ENCODE assay signal across 26 cellular contexts in the genomic region with DNA sequence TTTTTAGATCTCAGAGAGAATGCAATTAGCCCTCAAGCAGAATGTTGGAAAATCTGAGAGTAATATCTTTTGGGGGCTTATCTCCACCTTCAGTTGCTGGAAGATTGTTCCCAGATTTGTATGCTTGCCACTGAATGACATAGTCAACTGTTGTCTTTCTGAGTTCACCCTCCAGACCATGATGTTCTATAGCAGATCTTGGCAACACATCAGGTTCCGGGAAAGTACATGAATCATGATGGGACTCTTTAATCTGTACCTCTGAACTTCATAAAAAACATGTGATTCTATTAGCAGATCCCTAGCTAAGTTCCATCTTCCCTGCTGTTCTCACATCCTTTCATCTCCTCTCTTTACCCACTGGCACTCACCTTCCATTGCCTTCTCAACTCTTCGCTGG.
"Had no signal": no experiment of that assay in that cellular context is flagged by ENCODE, and none has a peak within 500 bp of the region (broad histone marks: within the 10 kb centered on the region; RNA-seq: fewer than 3 reads in every experiment).

No MANE protein-coding gene starts in this region.

- H3K4me3 ChIP-seq: adrenal gland, body of pancreas, cardiac muscle cell, MG63, Peyer's patch, SJCRH30 had no signal

- H3K27me3 ChIP-seq: adrenal gland, body of pancreas, cardiac muscle cell, MG63, Peyer's patch, SJCRH30 had no signal

- H3K36me3 ChIP-seq: adrenal gland, cardiac muscle cell, MG63, Peyer's patch, SJCRH30, WERI-Rb-1 had no signal

- H3K4me1 ChIP-seq: adrenal gland, body of pancreas, SJCRH30 had no signal

- H3K9me3 ChIP-seq: adrenal gland, body of pancreas, MG63, Peyer's patch, SJCRH30, SK-N-SH had no signal

- H3K27ac ChIP-seq: adrenal gland, body of pancreas, cardiac muscle cell, Peyer's patch, RWPE1, SJCRH30, WERI-Rb-1 had no signal

- DNase-seq: activated CD4-positive, alpha-beta T cell treated with anti-CD3 and anti-CD28 coated beads for 36 hours; activated CD8-positive, alpha-beta memory T cell treated with anti-CD3 and anti-CD28 coated beads, Interleukin-2, amount 50 U/mL, for 48 hours; activated CD8-positive, alpha-beta T cell treated with anti-CD3 and anti-CD28 coated beads for 36 hours; activated naive CD4-positive, alpha-beta T cell treated with anti-CD3 and anti-CD28 coated beads, Interleukin-2, amount 50 U/mL, for 16 hours; activated naive CD8-positive, alpha-beta T cell treated with anti-CD3 and anti-CD28 coated beads, Interleukin-2, amount 10 ng/mL, durations not matched to agents 7 days and 5 days; activated T-cell treated with anti-CD3 and anti-CD28 coated beads, Interleukin-2, amount 50 U/mL, for 1 hour; adrenal gland; aorta; body of pancreas; KG1; MG63; MV-4-11; NCI-H1092 treated with DMSO at 0.1 percent for 48 hours; NCI-H1436 treated with DMSO at 0.1 percent for 48 hours; NCI-H187; NCI-H2081; NCI-H446; NCI-H524; Peyer's patch; Right ventricle myocardium superior; SJCRH30; SK-N-SH; T-helper 1 cell; WERI-Rb-1 had no signal
